ENCODE assay signal across 1 cellular context in the genomic region with DNA sequence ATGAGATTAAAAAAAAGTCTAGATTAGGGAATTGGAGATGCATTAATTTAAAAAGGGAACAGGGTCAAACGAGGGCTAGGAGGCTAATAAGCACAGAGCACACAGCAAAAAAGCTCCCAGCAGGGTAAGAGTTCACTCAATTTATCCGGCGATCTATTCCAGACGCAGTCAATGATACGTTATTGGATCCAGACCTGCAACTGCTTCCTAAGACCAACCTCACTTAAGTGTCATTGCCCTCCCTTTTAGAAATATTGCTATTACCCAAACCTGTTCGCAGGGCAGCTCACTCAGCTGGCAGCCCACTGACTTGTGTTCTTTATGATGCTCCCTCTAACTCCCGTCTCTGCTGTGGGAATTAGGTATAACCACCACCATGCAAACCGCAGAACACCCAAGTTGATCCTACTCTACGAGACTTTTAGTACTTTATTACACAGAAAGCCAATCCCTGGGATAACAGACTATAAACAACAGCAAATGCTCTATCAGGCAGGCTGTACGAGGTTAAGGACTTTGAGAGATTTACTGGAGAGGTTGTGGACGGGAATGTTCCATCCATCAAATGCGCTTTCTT.
TF ChIP-seq lines count a peak whose summit lies in the region.

No MANE protein-coding gene starts in this region.

TF ChIP-seq in HEK293, 187 proteins besides CTCF, POLR2A, EP300 and RAD21 (continued from another document):
- TF ChIP-seq PRDM4 (tag by site-specific recombination; IDR thresholded peaks at IDR 0.05): peak; percentile 85
- TF ChIP-seq, protein P1, sequence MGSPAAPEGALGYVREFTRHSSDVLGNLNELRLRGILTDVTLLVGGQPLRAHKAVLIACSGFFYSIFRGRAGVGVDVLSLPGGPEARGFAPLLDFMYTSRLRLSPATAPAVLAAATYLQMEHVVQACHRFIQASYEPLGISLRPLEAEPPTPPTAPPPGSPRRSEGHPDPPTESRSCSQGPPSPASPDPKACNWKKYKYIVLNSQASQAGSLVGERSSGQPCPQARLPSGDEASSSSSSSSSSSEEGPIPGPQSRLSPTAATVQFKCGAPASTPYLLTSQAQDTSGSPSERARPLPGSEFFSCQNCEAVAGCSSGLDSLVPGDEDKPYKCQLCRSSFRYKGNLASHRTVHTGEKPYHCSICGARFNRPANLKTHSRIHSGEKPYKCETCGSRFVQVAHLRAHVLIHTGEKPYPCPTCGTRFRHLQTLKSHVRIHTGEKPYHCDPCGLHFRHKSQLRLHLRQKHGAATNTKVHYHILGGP (tag by site-specific recombination; IDR thresholded peaks at IDR 0.05): 0 out of 2 replicates have a peak, but pooled peaks have one; percentile 38
- peak; percentile 38; the same call in 1 of the 2 replicates for TF ChIP-seq YY1 (tag by site-specific recombination; IDR thresholded peaks at IDR 0.05)
- peak; percentile 41; the same call in 1 of the 2 replicates for TF ChIP-seq ZNF10 (tag by site-specific recombination; IDR thresholded peaks at IDR 0.05)
- TF ChIP-seq ZNF514 (tag by site-specific recombination; IDR thresholded peaks at IDR 0.05): no peak
- TF ChIP-seq ZNF211 (tag by site-specific recombination; IDR thresholded peaks at IDR 0.05; ENCODE audit: low read depth): no peak
- 0 out of 2 replicates have a peak, but pooled peaks have one; percentile 35 for TF ChIP-seq ZNF449 (tag by site-specific recombination; IDR thresholded peaks at IDR 0.05)
- TF ChIP-seq, protein P2, sequence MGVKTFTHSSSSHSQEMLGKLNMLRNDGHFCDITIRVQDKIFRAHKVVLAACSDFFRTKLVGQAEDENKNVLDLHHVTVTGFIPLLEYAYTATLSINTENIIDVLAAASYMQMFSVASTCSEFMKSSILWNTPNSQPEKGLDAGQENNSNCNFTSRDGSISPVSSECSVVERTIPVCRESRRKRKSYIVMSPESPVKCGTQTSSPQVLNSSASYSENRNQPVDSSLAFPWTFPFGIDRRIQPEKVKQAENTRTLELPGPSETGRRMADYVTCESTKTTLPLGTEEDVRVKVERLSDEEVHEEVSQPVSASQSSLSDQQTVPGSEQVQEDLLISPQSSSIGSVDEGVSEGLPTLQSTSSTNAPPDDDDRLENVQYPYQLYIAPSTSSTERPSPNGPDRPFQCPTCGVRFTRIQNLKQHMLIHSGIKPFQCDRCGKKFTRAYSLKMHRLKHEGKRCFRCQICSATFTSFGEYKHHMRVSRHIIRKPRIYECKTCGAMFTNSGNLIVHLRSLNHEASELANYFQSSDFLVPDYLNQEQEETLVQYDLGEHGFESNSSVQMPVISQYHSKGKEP (tag by site-specific recombination; IDR thresholded peaks at IDR 0.05): peak; percentile 87
- TF ChIP-seq ZNF629 (tag by site-specific recombination; IDR thresholded peaks at IDR 0.05): peak; percentile 23; the same call in 1 of the 2 replicates
- peak; percentile 48 for TF ChIP-seq ZNF341 (tag by site-specific recombination; IDR thresholded peaks at IDR 0.05; ENCODE audit: low read depth)
- TF ChIP-seq PRDM10 (tag by site-specific recombination; IDR thresholded peaks at IDR 0.05): peak; percentile 55
- peak; percentile 55; the same call in 1 of the 2 replicates for TF ChIP-seq GLIS1 (tag by site-specific recombination; IDR thresholded peaks at IDR 0.05)
- no peak for TF ChIP-seq SETDB1 (IDR thresholded peaks at IDR 0.05; ENCODE audit: insufficient read length, low read length)
- TF ChIP-seq ZSCAN30 (tag by site-specific recombination; IDR thresholded peaks at IDR 0.05): peak; percentile 81
- TF ChIP-seq ZNF596 (tag by site-specific recombination; IDR thresholded peaks at IDR 0.05): peak; percentile 80
- peak; percentile 46; the same call in 1 of the 2 replicates for TF ChIP-seq KLF7 (tag by site-specific recombination; IDR thresholded peaks at IDR 0.05; ENCODE audit: borderline replicate concordance)
- 0 out of 2 replicates have a peak, but pooled peaks have one; percentile 43 for TF ChIP-seq ZBTB8A (tag by site-specific recombination; IDR thresholded peaks at IDR 0.05)
- no peak for TF ChIP-seq ZNF214 (tag by site-specific recombination; IDR thresholded peaks at IDR 0.05; ENCODE audit: borderline replicate concordance)
- TF ChIP-seq WT1 (tag by site-specific recombination; IDR thresholded peaks at IDR 0.05): peak; percentile 91
- TF ChIP-seq, protein P3, sequence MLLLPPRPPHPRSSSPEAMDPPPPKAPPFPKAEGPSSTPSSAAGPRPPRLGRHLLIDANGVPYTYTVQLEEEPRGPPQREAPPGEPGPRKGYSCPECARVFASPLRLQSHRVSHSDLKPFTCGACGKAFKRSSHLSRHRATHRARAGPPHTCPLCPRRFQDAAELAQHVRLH (tag by site-specific recombination; IDR thresholded peaks at IDR 0.05): peak; percentile 94
- peak; percentile 12; the same call in 1 of the 2 replicates for TF ChIP-seq SCRT2 (tag by site-specific recombination; IDR thresholded peaks at IDR 0.05)
- peak; percentile 87 for TF ChIP-seq ZNF561 (tag by site-specific recombination; IDR thresholded peaks at IDR 0.05; ENCODE audit: borderline replicate concordance)
- TF ChIP-seq MYNN (tag by site-specific recombination; IDR thresholded peaks at IDR 0.05; ENCODE audit: borderline replicate concordance): no peak
- TF ChIP-seq ZNF692 (tag by site-specific recombination; IDR thresholded peaks at IDR 0.05): peak; percentile 76
- no peak for TF ChIP-seq ZNF23 (tag by site-specific recombination; IDR thresholded peaks at IDR 0.05; ENCODE audit: borderline replicate concordance)
- peak; percentile 74 for TF ChIP-seq ZNF610 (tag by site-specific recombination; IDR thresholded peaks at IDR 0.05; ENCODE audit: borderline replicate concordance)
- TF ChIP-seq, protein P4, sequence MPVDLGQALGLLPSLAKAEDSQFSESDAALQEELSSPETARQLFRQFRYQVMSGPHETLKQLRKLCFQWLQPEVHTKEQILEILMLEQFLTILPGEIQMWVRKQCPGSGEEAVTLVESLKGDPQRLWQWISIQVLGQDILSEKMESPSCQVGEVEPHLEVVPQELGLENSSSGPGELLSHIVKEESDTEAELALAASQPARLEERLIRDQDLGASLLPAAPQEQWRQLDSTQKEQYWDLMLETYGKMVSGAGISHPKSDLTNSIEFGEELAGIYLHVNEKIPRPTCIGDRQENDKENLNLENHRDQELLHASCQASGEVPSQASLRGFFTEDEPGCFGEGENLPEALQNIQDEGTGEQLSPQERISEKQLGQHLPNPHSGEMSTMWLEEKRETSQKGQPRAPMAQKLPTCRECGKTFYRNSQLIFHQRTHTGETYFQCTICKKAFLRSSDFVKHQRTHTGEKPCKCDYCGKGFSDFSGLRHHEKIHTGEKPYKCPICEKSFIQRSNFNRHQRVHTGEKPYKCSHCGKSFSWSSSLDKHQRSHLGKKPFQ (tag by site-specific recombination; IDR thresholded peaks at IDR 0.05): peak; percentile 91
- TF ChIP-seq ZNF175 (tag by site-specific recombination; IDR thresholded peaks at IDR 0.05): no peak
